Comparison of ENCODE assay signal across 23 cellular contexts in genomic region chr6:142156758-142157068, GRCh38. TPM values are rescaled to one million over a fixed set of nuclear protein-coding genes. Genes with fewer than 3 reads are reported as not detected.
"Had no signal": no experiment of that assay in that cellular context is flagged by ENCODE, and none has a peak within 500 bp of the region (broad histone marks: within the 10 kb centered on the region; RNA-seq: fewer than 3 reads in every experiment).

No MANE protein-coding gene starts in this region.

RNA-seq across cellular contexts. Expression of gene NMBR, which starts 9.8 kb away (rescaled TPM):
- total RNA-seq: activated CD4-positive, alpha-beta T cell treated with anti-CD3 and anti-CD28 coated beads for 36 hours; activated CD8-positive, alpha-beta memory T cell treated with anti-CD3 and anti-CD28 coated beads, Interleukin-2, amount 10 ng/mL, durations not matched to agents 7 days and 5 days; activated CD8-positive, alpha-beta T cell treated with anti-CD3 and anti-CD28 coated beads, Interleukin-2, amount 10 ng/mL, durations not matched to agents 7 days and 5 days; activated naive CD4-positive, alpha-beta T cell treated with anti-CD3 and anti-CD28 coated beads, Interleukin-2, amount 50 U/mL, for 72 hours; bronchial epithelial cell; fibroblast of lung; fibroblast of villous mesenchyme; gastroesophageal sphincter; left cardiac atrium; left ventricle myocardium superior; lung microvascular endothelial cell; natural killer cell treated with Interleukin-12 subunit alpha and Interleukin-12 subunit beta and Interleukin-15 and Interleukin-18, amount 100 ng/mL, for 72 hours; right lobe of liver; skeletal muscle tissue; T-helper 2 cell treated with Interferon-gamma antibody and Interleukin-4, amounts not matched to agents 100 ng/mL and 5 ng/mL, for 36 hours had no signal
- polyA plus RNA-seq: esophagus, keratinocyte, ovary had no signal

RNA-seq across cellular contexts. Expression of gene GJE1, which starts 24.0 kb away (rescaled TPM):
- total RNA-seq: activated CD4-positive, alpha-beta T cell treated with anti-CD3 and anti-CD28 coated beads for 36 hours; activated CD8-positive, alpha-beta memory T cell treated with anti-CD3 and anti-CD28 coated beads, Interleukin-2, amount 10 ng/mL, durations not matched to agents 7 days and 5 days; activated CD8-positive, alpha-beta T cell treated with anti-CD3 and anti-CD28 coated beads, Interleukin-2, amount 10 ng/mL, durations not matched to agents 7 days and 5 days; activated naive CD4-positive, alpha-beta T cell treated with anti-CD3 and anti-CD28 coated beads, Interleukin-2, amount 50 U/mL, for 72 hours; bronchial epithelial cell; fibroblast of lung; fibroblast of villous mesenchyme; gastroesophageal sphincter; left cardiac atrium; left ventricle myocardium superior; lung microvascular endothelial cell; natural killer cell treated with Interleukin-12 subunit alpha and Interleukin-12 subunit beta and Interleukin-15 and Interleukin-18, amount 100 ng/mL, for 72 hours; ovary; progenitor cell of endocrine pancreas; renal cortical epithelial cell; right lobe of liver; skeletal muscle tissue; T-helper 2 cell treated with Interferon-gamma antibody and Interleukin-4, amounts not matched to agents 100 ng/mL and 5 ng/mL, for 36 hours; temporal lobe; tibial nerve; urinary bladder had no signal
- polyA plus RNA-seq: esophagus, fibroblast of lung, keratinocyte, ovary, urinary bladder had no signal
